In the genomic region with DNA sequence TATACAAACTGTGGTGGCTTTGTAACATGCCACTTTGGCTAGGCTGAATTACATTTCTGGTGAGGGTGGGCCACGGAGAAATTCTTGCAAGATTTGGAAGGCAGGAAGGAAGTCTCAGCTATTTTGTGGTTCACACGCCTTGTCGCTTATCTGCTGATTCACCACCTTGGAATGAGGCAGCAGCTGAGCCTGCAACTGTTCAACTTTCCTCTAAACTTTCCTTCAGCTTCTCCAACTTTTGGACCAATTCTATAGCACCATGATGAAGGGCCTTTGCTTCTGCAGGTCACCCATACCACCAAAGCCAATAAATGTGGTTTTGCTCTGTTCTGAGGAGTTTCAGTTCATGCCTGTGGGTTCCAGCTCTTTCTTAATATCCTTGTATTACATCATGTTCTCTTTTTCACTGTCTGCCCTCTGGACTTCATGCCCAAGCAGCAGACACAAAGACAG, we compare ENCODE assay signal across 9 cellular contexts.
DNase-seq lines count a peak whose midpoint lies in the region; ATAC-seq and TF ChIP-seq lines count a peak whose summit lies in the region.
"Had no signal": no experiment of that assay in that cellular context is flagged by ENCODE, and none has a peak within 500 bp of the region (broad histone marks: within the 10 kb centered on the region; RNA-seq: fewer than 3 reads in every experiment).

No MANE protein-coding gene starts in this region.

- RAD21 ChIA-PET in HCT116 (lab: Charles Lee; ENCODE audit: low non-redundant PET in 1 of 2, low total read pairs in 2 of 2, uncharacterized antibody in 2 of 2, unreplicated experiment in 2 of 2): no interaction called here

- H3K9ac ChIP-seq in HCT116 (ENCODE audit: low read length): peak overlapping the region; percentile 15

- H3K4me1 ChIP-seq in HCT116 (ENCODE audit: control insufficient read depth in 1 of 2, insufficient read depth in 2 of 2, low read length in 2 of 2): peaks cover 35 to 45% of the 10 kb centered on the region in 2 experiments

- H3K4me3 ChIP-seq in HCT116 (replicated peaks in 1 of 2; ENCODE audit: low read depth in 1 of 2, low read length in 2 of 2) (peak overlapping the region; percentile 7 to 45; a peak in 3 of 4 replicates), fibroblast of pulmonary artery (replicated peaks; ENCODE audit: low read depth, low read length) (no peak overlapping the region), skin epidermis (no peak overlapping the region)

- TF ChIP-seq RAD21 in HCT116 (IDR thresholded peaks at IDR 0.05; ENCODE audit: low read depth): no peak

- POLR2A ChIA-PET in HCT116 (lab: Charles Lee): interaction anchor here (0.9 kb wide), 1 partner anchor 10 kb away, joined by 3 read pairs; no protein-coding TSS in a partner anchor

- H3K79me2 ChIP-seq in HCT116 (ENCODE audit: insufficient read depth, low read length): no peaks in the 10 kb centered on the region

- no peaks in the 10 kb centered on the region for H3K27me3 ChIP-seq in HCT116 (ENCODE audit: insufficient read depth, low read length)

- H2AFZ ChIP-seq in HCT116 (ENCODE audit: low read depth, low read length, poor library complexity, severe bottlenecking): peak overlapping the region; percentile 57

- peak; percentile 87 for DNase-seq in HCT116 (ENCODE audit: low read depth, low spot score)
- DNase-seq in SK-MEL-5 (ENCODE audit: low read depth, low spot score): peak; percentile 59
- DNase-seq in fibroblast of pulmonary artery (ENCODE audit: low read depth): peak; percentile 98
- no peak for DNase-seq in NCI-H2227 treated with DMSO at 0.1 percent for 48 hours (lab: John Stamatoyannopoulos, UW)
- DNase-seq in hypothalamus (lab: John Stamatoyannopoulos, UW): no peak

- BruUV-seq in HCT116 (replicated peaks; lab: Mats Ljungman, UMichigan): no TSS peak

- H3K4me2 ChIP-seq in HCT116 (ENCODE audit: low read length): peak overlapping the region; percentile 80

- no peak for TF ChIP-seq POLR2A in HCT116 (IDR thresholded peaks at IDR 0.05; ENCODE audit: borderline replicate concordance, extremely low read depth, insufficient read depth, insufficient read length)

- H4K20me1 ChIP-seq in HCT116 (ENCODE audit: insufficient read depth): no peaks in the 10 kb centered on the region

- CTCF ChIA-PET in HCT116 (lab: Charles Lee): no interaction called here

- in situ Hi-C loops in SK-MEL-5 (cut with HindIII; ENCODE audit: low pct_unique_long_range_greater_than_20kb, low sequenced_read_pairs): no loop called here

- TF ChIP-seq CTCF in HCT116 (IDR thresholded peaks at IDR 0.05 in 2 of 3, conservative IDR thresholded peaks at IDR 0.05 in 1 of 3; ENCODE audit: borderline replicate concordance in 1 of 3, insufficient read depth in 1 of 3, low read depth in 2 of 3, low read length in 2 of 3) (no peak), fibroblast of pulmonary artery (IDR thresholded peaks at IDR 0.05; ENCODE audit: low read length, missing control alignments) (no peak)

- no peaks in the 10 kb centered on the region for H3K9me3 ChIP-seq in HCT116 (ENCODE audit: control insufficient read depth in 1 of 2, insufficient read depth in 1 of 2, low read depth in 1 of 2, low read length in 2 of 2)

- no peaks in the 10 kb centered on the region for H3K36me3 ChIP-seq in HCT116 (ENCODE audit: control insufficient read depth in 1 of 2, insufficient read depth in 2 of 2, low read length in 2 of 2)

- ATAC-seq in HCT116 (peak; percentile 79), GM21576 (IDR thresholded peaks at IDR 0.05; ENCODE audit: unreplicated experiment) (no peak), GM21529 (IDR thresholded peaks at IDR 0.05; ENCODE audit: unreplicated experiment) (no peak)
- ATAC-seq: naive thymus-derived CD8-positive, alpha-beta T cell had no signal

- intact Hi-C loops in HCT116 (cut with micrococcal nuclease): no loop called here

- H3K9me2 ChIP-seq in HCT116 (ENCODE audit: insufficient read depth): no peaks in the 10 kb centered on the region

- peak overlapping the region; percentile 77 for H3K27ac ChIP-seq in HCT116 (ENCODE audit: low read depth, low read length)
- peak overlapping the region in 17 of 21 experiments; percentile 0 to 72 (median 45) for H3K27ac ChIP-seq in skin epidermis

TF ChIP-seq in HCT116, 20 proteins besides CTCF, POLR2A, EP300 and RAD21:
- TF ChIP-seq YY1 (IDR thresholded peaks at IDR 0.05; ENCODE audit: extremely low read depth, insufficient replicate concordance, low read depth, low read length): peak; percentile 4
- no peak for TF ChIP-seq EZH2phosphoT487 (IDR thresholded peaks at IDR 0.05; ENCODE audit: borderline replicate concordance)
- TF ChIP-seq, protein P1, sequence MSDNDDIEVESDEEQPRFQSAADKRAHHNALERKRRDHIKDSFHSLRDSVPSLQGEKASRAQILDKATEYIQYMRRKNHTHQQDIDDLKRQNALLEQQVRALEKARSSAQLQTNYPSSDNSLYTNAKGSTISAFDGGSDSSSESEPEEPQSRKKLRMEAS (IDR thresholded peaks at IDR 0.05): peak; percentile 36; the same call in 1 of the 2 replicates
- peak; percentile 85 for TF ChIP-seq CBX3 (IDR thresholded peaks at IDR 0.05; ENCODE audit: low read depth)
- TF ChIP-seq JUND (IDR thresholded peaks at IDR 0.05): peak; percentile 92
- peak; percentile 73; the same call in 1 of the 2 replicates for TF ChIP-seq CEBPB (IDR thresholded peaks at IDR 0.05; ENCODE audit: low read depth)
- TF ChIP-seq ELF1 (IDR thresholded peaks at IDR 0.05; ENCODE audit: borderline replicate concordance, low read depth): no peak
- TF ChIP-seq SP1 (IDR thresholded peaks at IDR 0.05; ENCODE audit: low read depth): peak; percentile 80
- peak; percentile 84 for TF ChIP-seq FOSL1 (IDR thresholded peaks at IDR 0.05; ENCODE audit: low read depth)
- TF ChIP-seq, protein P2, sequence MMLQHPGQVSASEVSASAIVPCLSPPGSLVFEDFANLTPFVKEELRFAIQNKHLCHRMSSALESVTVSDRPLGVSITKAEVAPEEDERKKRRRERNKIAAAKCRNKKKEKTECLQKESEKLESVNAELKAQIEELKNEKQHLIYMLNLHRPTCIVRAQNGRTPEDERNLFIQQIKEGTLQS (IDR thresholded peaks at IDR 0.05): peak; percentile 21; the same call in 1 of the 2 replicates

Comparison
In these comparisons a context has a peak if more than half of its experiments do, and no peak if none do; other contexts are left out.
1. DNase-seq: peak in HCT116 (single experiment), SK-MEL-5 (single experiment) and fibroblast of pulmonary artery (single experiment); none in NCI-H2227 treated with DMSO at 0.1 percent for 48 hours (single experiment) and hypothalamus (0 of 51).
2. H3K4me3 ChIP-seq: peak in HCT116 (2 of 2); none in fibroblast of pulmonary artery (single experiment) and skin epidermis (0 of 7).